ENCODE assay signal across 21 cellular contexts in the genomic region with DNA sequence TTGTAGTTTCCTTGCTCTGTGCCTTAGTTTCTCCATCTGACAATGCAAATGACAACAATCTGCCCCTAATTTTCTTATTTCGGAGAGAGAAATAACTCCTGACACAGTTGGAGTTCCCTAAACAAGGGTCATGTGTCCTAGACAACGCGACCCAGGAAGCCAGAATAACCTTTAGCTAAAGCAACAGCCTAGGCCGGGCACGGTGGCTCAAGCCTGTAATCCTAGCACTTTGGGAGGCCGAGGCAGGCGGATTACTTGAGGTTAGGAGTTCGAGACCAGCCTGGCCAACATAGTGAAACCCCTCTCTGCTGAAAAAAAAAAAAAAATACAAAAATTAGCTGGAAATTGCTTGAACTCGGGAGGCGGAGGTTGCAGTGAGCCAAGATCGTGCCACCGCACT.
"Had no signal": no experiment of that assay in that cellular context is flagged by ENCODE, and none has a peak within 500 bp of the region (broad histone marks: within the 10 kb centered on the region; RNA-seq: fewer than 3 reads in every experiment).

No MANE protein-coding gene starts in this region.

- H3K9me3 ChIP-seq: esophagus muscularis mucosa, gastroesophageal sphincter, left lung, pancreas, uterus had no signal

- H3K36me3 Mint-ChIP-seq: naive B cell, type B pancreatic cell had no signal

- H3K4me1 Mint-ChIP-seq: nephron had no signal

- H3K27ac Mint-ChIP-seq: naive B cell, nephron, progenitor cell of endocrine pancreas, type B pancreatic cell had no signal

- H3K27me3 ChIP-seq: esophagus muscularis mucosa, gastroesophageal sphincter, left lung, pancreas, uterus had no signal

- DNase-seq: cortex of kidney; effector memory CD4-positive, alpha-beta T cell; glutamatergic neuron; islet precursor cell; left lung; mesenchymal stem cell; naive B cell; occipital lobe; pancreas; right cardiac atrium; small intestine; stimulated activated CD4-positive, alpha-beta T cell treated with anti-CD3 and anti-CD28 coated beads, Interleukin-12 subunit alpha, Interleukin-12 subunit beta, amount 100 ng/mL, for 4 hours; stimulated activated naive CD4-positive, alpha-beta T cell; uterus had no signal

- H3K27ac ChIP-seq: esophagus muscularis mucosa, gastroesophageal sphincter, left lung, pancreas, uterus had no signal

- H3K4me3 Mint-ChIP-seq: naive B cell, nephron, type B pancreatic cell had no signal

- H3K36me3 ChIP-seq: esophagus muscularis mucosa, gastroesophageal sphincter, left lung, pancreas, uterus had no signal

- H3K4me3 ChIP-seq: esophagus muscularis mucosa, gastroesophageal sphincter, left lung, lung, pancreas, uterus had no signal

- H3K4me1 ChIP-seq: esophagus muscularis mucosa, gastroesophageal sphincter, pancreas, uterus had no signal

- ATAC-seq: gastroesophageal sphincter, left lung, pancreas, right cardiac atrium had no signal

- FAIRE-seq: endometrium, pancreas, small intestine had no signal
